Comparison of ENCODE assay signal across 1 cellular context in genomic region chr22:30402760-30403104, GRCh38.
TF ChIP-seq lines count a peak whose summit lies in the region.

No MANE protein-coding gene starts in this region.

TF ChIP-seq in K562, 482 proteins besides CTCF, POLR2A, EP300 and RAD21:
- TF ChIP-seq ZNF121 (CRISPR knock-in tag; conservative IDR thresholded peaks at IDR 0.05) (peak; percentile 63), BCOR (IDR thresholded peaks at IDR 0.05) (peak; percentile 55)
